Comparison of ENCODE assay signal across 1 cellular context in the genomic region with DNA sequence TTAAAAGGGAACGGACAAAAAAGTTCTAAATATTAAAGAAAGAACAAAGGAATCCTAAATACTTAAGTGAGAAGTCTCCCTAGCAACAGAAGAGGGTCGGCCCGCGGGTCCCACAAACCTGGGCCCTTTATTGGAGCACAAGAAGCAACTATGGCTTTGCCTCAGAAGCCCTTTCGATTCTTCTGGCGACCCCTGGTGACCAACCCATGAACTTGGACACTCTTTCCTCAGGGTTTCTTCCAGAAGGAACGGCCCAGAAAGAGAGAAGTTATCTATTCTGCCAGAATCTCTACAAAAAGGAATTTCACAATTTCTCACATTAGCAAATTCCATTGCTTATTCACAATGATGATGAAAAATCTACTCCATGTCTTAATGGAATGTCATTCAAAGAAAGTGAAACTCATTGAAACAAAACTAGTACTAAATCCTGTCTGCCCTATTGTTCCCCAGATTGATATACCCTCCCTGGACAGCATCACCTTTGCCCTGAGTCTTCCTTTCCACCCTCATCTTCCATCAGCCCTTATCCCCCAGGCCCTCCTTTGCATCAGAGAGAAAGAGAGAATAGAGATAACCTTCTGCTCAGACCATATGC.
TF ChIP-seq lines count a peak whose summit lies in the region.

No MANE protein-coding gene starts in this region.

TF ChIP-seq in HCT116, 20 proteins besides CTCF, POLR2A, EP300 and RAD21 (continued from another document):
- TF ChIP-seq YY1 (IDR thresholded peaks at IDR 0.05; ENCODE audit: extremely low read depth, insufficient replicate concordance, low read depth, low read length), result no peak
- TF ChIP-seq, protein P1, sequence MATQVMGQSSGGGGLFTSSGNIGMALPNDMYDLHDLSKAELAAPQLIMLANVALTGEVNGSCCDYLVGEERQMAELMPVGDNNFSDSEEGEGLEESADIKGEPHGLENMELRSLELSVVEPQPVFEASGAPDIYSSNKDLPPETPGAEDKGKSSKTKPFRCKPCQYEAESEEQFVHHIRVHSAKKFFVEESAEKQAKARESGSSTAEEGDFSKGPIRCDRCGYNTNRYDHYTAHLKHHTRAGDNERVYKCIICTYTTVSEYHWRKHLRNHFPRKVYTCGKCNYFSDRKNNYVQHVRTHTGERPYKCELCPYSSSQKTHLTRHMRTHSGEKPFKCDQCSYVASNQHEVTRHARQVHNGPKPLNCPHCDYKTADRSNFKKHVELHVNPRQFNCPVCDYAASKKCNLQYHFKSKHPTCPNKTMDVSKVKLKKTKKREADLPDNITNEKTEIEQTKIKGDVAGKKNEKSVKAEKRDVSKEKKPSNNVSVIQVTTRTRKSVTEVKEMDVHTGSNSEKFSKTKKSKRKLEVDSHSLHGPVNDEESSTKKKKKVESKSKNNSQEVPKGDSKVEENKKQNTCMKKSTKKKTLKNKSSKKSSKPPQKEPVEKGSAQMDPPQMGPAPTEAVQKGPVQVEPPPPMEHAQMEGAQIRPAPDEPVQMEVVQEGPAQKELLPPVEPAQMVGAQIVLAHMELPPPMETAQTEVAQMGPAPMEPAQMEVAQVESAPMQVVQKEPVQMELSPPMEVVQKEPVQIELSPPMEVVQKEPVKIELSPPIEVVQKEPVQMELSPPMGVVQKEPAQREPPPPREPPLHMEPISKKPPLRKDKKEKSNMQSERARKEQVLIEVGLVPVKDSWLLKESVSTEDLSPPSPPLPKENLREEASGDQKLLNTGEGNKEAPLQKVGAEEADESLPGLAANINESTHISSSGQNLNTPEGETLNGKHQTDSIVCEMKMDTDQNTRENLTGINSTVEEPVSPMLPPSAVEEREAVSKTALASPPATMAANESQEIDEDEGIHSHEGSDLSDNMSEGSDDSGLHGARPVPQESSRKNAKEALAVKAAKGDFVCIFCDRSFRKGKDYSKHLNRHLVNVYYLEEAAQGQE (IDR thresholded peaks at IDR 0.05; ENCODE audit: low read depth), result no peak
- no peak for TF ChIP-seq SRF (IDR thresholded peaks at IDR 0.05; ENCODE audit: low read depth)
- no peak for TF ChIP-seq SP1 (IDR thresholded peaks at IDR 0.05; ENCODE audit: low read depth)
- no peak for TF ChIP-seq FOSL1 (IDR thresholded peaks at IDR 0.05; ENCODE audit: low read depth)
- TF ChIP-seq EZH2 (IDR thresholded peaks at IDR 0.05), result no peak
- TF ChIP-seq, protein P2, sequence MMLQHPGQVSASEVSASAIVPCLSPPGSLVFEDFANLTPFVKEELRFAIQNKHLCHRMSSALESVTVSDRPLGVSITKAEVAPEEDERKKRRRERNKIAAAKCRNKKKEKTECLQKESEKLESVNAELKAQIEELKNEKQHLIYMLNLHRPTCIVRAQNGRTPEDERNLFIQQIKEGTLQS (IDR thresholded peaks at IDR 0.05), result no peak
